ENCODE assay signal across 1 cellular context in genomic region chr5:38856660-38857059, GRCh38.
TF ChIP-seq lines count a peak whose summit lies in the region.

No MANE protein-coding gene starts in this region.

TF ChIP-seq in HEK293, 187 proteins besides CTCF, POLR2A, EP300 and RAD21 (continued from another document):
- TF ChIP-seq, protein P1, sequence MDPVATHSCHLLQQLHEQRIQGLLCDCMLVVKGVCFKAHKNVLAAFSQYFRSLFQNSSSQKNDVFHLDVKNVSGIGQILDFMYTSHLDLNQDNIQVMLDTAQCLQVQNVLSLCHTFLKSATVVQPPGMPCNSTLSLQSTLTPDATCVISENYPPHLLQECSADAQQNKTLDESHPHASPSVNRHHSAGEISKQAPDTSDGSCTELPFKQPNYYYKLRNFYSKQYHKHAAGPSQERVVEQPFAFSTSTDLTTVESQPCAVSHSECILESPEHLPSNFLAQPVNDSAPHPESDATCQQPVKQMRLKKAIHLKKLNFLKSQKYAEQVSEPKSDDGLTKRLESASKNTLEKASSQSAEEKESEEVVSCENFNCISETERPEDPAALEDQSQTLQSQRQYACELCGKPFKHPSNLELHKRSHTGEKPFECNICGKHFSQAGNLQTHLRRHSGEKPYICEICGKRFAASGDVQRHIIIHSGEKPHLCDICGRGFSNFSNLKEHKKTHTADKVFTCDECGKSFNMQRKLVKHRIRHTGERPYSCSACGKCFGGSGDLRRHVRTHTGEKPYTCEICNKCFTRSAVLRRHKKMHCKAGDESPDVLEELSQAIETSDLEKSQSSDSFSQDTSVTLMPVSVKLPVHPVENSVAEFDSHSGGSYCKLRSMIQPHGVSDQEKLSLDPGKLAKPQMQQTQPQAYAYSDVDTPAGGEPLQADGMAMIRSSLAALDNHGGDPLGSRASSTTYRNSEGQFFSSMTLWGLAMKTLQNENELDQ (tag by site-specific recombination; IDR thresholded peaks at IDR 0.05; ENCODE audit: low read depth): no peak
- TF ChIP-seq REPIN1 (tag by site-specific recombination; IDR thresholded peaks at IDR 0.05; ENCODE audit: low read depth): no peak
TF ChIP-seq in HEK293: peak in this region for 1.
